18 cellular contexts compared by ENCODE assay signal in the genomic region with DNA sequence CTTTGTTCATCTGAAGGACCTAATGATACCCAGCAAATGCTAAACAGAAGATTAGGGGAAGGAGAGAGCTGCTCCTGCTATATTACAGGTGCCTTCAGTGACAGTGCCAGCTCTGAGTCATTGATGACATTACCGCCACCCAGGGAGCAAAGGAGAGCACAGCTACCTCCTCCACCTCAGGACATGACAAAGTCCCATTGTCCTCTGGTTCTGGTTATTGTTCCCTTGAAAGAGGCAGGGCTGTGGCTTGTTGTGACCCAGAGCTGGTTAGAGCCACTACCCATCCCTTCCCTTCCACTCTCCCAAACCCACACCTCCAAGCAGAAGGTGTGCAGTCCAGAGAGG.
A peak's percentile ranks its signal among the peaks of the same experiment; 100 is the strongest.
DNase-seq lines count a peak whose midpoint lies in the region; ATAC-seq, FAIRE-seq and TF ChIP-seq lines count a peak whose summit lies in the region.
"Had no signal": no experiment of that assay in that cellular context is flagged by ENCODE, and none has a peak within 500 bp of the region (broad histone marks: within the 10 kb centered on the region; RNA-seq: fewer than 3 reads in every experiment).

No MANE protein-coding gene starts in this region.

- H3K27ac ChIP-seq in breast epithelium: no peak overlapping the region
- H3K27ac ChIP-seq in prostate gland: no peak overlapping the region
- H3K27ac ChIP-seq: stomach had no signal

- no TSS peak for BruUV-seq in MCF 10A (replicated peaks; lab: Mats Ljungman, UMichigan)

- intact Hi-C loops in MCF 10A (cut with micrococcal nuclease) (no loop called here), breast epithelium (cut with DNase I; ENCODE audit: low total_unique reads) (no loop called here), prostate gland (cut with DNase I) (no loop called here)

- H3K9me3 Mint-ChIP-seq in MCF 10A (ENCODE audit: unreplicated experiment): no peaks in the 10 kb centered on the region
- H3K9me3 Mint-ChIP-seq: activated CD4-positive, alpha-beta memory T cell treated with anti-CD3 and anti-CD28 coated beads for 36 hours; central memory CD8-positive, alpha-beta T cell had no signal

- H3K36me3 Mint-ChIP-seq in MCF 10A (ENCODE audit: insufficient read depth, unreplicated experiment): peaks cover 6% of the 10 kb centered on the region
- H3K36me3 Mint-ChIP-seq: activated CD4-positive, alpha-beta memory T cell treated with anti-CD3 and anti-CD28 coated beads for 36 hours had no signal

- POLR2A ChIA-PET in MCF 10A (lab: Yijun Ruan, JAX): interaction anchor here (0.8 kb wide), 1 partner anchor 10 kb away, joined by 3 read pairs; no protein-coding TSS in a partner anchor

- no peak overlapping the region for H3K4me3 Mint-ChIP-seq in MCF 10A (ENCODE audit: unreplicated experiment)
- H3K4me3 Mint-ChIP-seq: activated CD4-positive, alpha-beta memory T cell treated with anti-CD3 and anti-CD28 coated beads for 36 hours; central memory CD8-positive, alpha-beta T cell; T-helper 17 cell had no signal

- H3K4me1 Mint-ChIP-seq in MCF 10A (ENCODE audit: insufficient read depth, unreplicated experiment): no peaks in the 10 kb centered on the region
- H3K4me1 Mint-ChIP-seq: central memory CD8-positive, alpha-beta T cell had no signal

- peak; percentile 27 to 59 for DNase-seq in T47D (ENCODE audit: low read depth in 1 of 2, low spot score in 1 of 2)
- DNase-seq in MCF 10A (ENCODE audit: unreplicated experiment): no peak
- DNase-seq in breast epithelium (ENCODE audit: low spot score in 2 of 2): peak; percentile 53 to 57
- peak; percentile 25 for DNase-seq in prostate gland (ENCODE audit: low spot score)
- no peak for DNase-seq in NCI-H1694 treated with DMSO at 0.1 percent for 48 hours (lab: John Stamatoyannopoulos, UW)
- DNase-seq in activated CD4-positive, alpha-beta T cell treated with anti-CD3 and anti-CD28 coated beads, Interleukin-2, amount 50 U/mL, for 4 hours: no peak
- no peak for DNase-seq in D721Med (ENCODE audit: insufficient read length, low spot score)
- DNase-seq: activated CD4-positive, alpha-beta memory T cell treated with anti-CD3 and anti-CD28 coated beads for 36 hours; activated naive CD4-positive, alpha-beta T cell; AML-193; NCI-H2171; stimulated activated CD4-positive, alpha-beta T cell treated with anti-CD3 and anti-CD28 coated beads, Interleukin-4, amount 100 ng/mL, for 4 hours; stomach; T-helper 17 cell had no signal

- no peak for TF ChIP-seq CTCF in MCF 10A (IDR thresholded peaks at IDR 0.05; ENCODE audit: unreplicated experiment)
- no peak for TF ChIP-seq CTCF in breast epithelium (IDR thresholded peaks at IDR 0.05)
- TF ChIP-seq CTCF in prostate gland (IDR thresholded peaks at IDR 0.05): peak in 1 of 4 experiments; percentile 4
- TF ChIP-seq CTCF in D721Med (IDR thresholded peaks at IDR 0.05; ENCODE audit: insufficient read depth, missing control alignments): no peak

- in situ Hi-C loops in T47D (cut with HindIII; ENCODE audit: low pct_unique_long_range_greater_than_20kb, low sequenced_read_pairs): no loop called here

- no peaks in the 10 kb centered on the region for H3K27me3 Mint-ChIP-seq in MCF 10A (ENCODE audit: insufficient read depth, unreplicated experiment)
- H3K27me3 Mint-ChIP-seq: activated CD4-positive, alpha-beta memory T cell treated with anti-CD3 and anti-CD28 coated beads for 36 hours had no signal

- peak; percentile 47 for ATAC-seq in HG02885 (IDR thresholded peaks at IDR 0.05; ENCODE audit: poor library complexity, unreplicated experiment)
- ATAC-seq: Panc1, T-helper 17 cell had no signal

- no peak overlapping the region for H3K27ac Mint-ChIP-seq in MCF 10A (ENCODE audit: low read depth, unreplicated experiment)
- H3K27ac Mint-ChIP-seq: activated CD4-positive, alpha-beta memory T cell treated with anti-CD3 and anti-CD28 coated beads for 36 hours; progenitor cell of endocrine pancreas; T-helper 17 cell had no signal

- no peak for FAIRE-seq in D721Med (lab: Jason Lieb, UNC)

- WGBS in prostate gland: 57% methylated on average over 1 of the region's 1 CpG

- CTCF ChIA-PET in MCF 10A (lab: Yijun Ruan, JAX): interaction anchor here (0.6 to 3.1 kb wide), 4 partner anchors 8 to 593 kb away, joined by 3 to 14 read pairs (median 6); no protein-coding TSS in a partner anchor

- no peak overlapping the region for H3K4me3 ChIP-seq in breast epithelium
- no peak overlapping the region for H3K4me3 ChIP-seq in prostate gland
- H3K4me3 ChIP-seq: stomach had no signal

- no peak for TF ChIP-seq POLR2A in breast epithelium (IDR thresholded peaks at IDR 0.05)
- no peak for TF ChIP-seq POLR2A in prostate gland (IDR thresholded peaks at IDR 0.05)

- H3K4me1 ChIP-seq in breast epithelium (no peaks in the 10 kb centered on the region), prostate gland (replicated peaks) (no peaks in the 10 kb centered on the region)

- no peaks in the 10 kb centered on the region for H3K36me3 ChIP-seq in breast epithelium
- no peaks in the 10 kb centered on the region for H3K36me3 ChIP-seq in prostate gland
- H3K36me3 ChIP-seq: stomach had no signal

- H3K9me3 ChIP-seq in breast epithelium: no peaks in the 10 kb centered on the region
- H3K9me3 ChIP-seq in prostate gland: no peaks in the 10 kb centered on the region
- H3K9me3 ChIP-seq: stomach had no signal

- H3K27me3 ChIP-seq in breast epithelium (no peaks in the 10 kb centered on the region), prostate gland (replicated peaks; ENCODE audit: insufficient read depth) (no peaks in the 10 kb centered on the region)
- H3K27me3 ChIP-seq: stomach had no signal

Comparison
In these comparisons a context has a peak if more than half of its experiments do, and no peak if none do; other contexts are left out.
1. DNase-seq: peak in T47D (2 of 2), breast epithelium (2 of 2) and prostate gland (single experiment); none in MCF 10A (single experiment), NCI-H1694 treated with DMSO at 0.1 percent for 48 hours (single experiment), activated CD4-positive, alpha-beta T cell treated with anti-CD3 and anti-CD28 coated beads, Interleukin-2, amount 50 U/mL, for 4 hours (0 of 2) and D721Med (single experiment).